In the genomic region with DNA sequence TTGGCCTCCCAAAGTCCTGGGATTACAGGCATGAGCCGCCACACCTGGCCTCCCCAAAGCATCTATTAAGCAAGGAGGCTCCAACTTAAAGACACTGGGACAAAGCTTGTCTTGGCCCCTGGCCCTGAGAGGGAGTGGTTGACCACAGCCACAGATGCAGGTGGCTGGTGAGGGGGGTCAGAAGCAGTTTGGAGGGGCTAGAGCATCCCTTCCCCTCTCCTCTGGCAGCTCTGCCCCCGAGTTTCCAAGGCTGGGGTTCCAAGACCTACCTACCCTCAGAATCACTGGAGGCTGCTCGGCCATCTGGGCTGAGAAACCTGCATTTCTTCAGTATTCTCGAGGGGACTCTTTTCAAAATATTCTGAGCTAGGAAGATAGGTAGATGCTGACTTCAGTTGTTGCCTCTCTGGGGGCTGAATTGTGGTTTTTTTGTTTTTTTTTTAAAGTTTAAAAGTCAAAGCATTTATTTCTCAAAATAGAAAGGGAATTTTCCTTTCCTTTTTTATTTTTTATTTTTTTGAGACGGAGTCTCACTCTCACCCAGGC, we compare ENCODE assay signal across 1 cellular context.
TF ChIP-seq lines count a peak whose summit lies in the region.

No MANE protein-coding gene starts in this region.

TF ChIP-seq in A549, 52 proteins besides CTCF, POLR2A, EP300 and RAD21:
- TF ChIP-seq SMC3 (IDR thresholded peaks at IDR 0.05) (no peak), TFCP2L1 (CRISPR knock-in tag; IDR thresholded peaks at IDR 0.05) (no peak), FOSB (CRISPR knock-in tag; IDR thresholded peaks at IDR 0.05) (no peak), MAZ (IDR thresholded peaks at IDR 0.05; ENCODE audit: borderline replicate concordance, low read depth, low read length) (no peak), CBX8 (IDR thresholded peaks at IDR 0.05) (no peak), TP53 (CRISPR knock-in tag; IDR thresholded peaks at IDR 0.05) (no peak)
- TF ChIP-seq, protein P1, sequence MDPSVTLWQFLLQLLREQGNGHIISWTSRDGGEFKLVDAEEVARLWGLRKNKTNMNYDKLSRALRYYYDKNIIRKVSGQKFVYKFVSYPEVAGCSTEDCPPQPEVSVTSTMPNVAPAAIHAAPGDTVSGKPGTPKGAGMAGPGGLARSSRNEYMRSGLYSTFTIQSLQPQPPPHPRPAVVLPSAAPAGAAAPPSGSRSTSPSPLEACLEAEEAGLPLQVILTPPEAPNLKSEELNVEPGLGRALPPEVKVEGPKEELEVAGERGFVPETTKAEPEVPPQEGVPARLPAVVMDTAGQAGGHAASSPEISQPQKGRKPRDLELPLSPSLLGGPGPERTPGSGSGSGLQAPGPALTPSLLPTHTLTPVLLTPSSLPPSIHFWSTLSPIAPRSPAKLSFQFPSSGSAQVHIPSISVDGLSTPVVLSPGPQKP (IDR thresholded peaks at IDR 0.05; ENCODE audit: low read depth, low read length), result no peak
